Comparison of ENCODE assay signal across 1 cellular context in the genomic region with DNA sequence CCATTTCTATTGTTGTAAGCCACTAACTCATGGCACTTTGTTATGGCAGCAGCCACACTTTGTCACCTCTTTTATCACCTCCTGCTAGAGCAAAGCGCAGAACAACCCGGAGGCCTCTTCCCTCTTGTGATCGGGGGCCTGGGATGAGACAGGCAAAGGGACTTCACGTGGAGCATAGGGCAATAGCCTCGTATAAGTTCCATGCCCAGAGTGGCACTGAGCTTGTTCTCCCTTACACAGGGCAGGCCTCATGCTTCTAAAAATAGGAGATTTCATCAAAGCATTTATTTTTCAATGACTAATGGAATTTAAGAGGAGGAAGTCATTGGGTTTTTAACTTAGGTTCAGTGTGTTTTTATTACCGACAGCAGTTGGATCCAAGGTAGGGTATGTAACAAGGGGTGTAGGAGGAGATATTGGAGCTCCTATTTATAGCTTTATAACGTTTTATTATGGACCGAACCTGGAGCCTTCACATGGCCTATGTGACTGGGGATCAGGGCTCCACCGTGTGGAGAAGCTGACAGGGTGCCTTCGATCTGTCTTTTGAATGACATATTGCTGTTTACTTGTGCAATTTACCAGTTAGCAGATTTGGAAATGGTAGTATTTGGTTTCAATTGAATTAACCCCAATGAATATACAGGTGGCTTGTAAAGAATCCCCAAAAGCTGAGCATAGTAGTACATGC.
TF ChIP-seq lines count a peak whose summit lies in the region.

No MANE protein-coding gene starts in this region.

TF ChIP-seq in K562, 482 proteins besides CTCF, POLR2A, EP300 and RAD21 (continued from another document):
- TF ChIP-seq, protein P1, sequence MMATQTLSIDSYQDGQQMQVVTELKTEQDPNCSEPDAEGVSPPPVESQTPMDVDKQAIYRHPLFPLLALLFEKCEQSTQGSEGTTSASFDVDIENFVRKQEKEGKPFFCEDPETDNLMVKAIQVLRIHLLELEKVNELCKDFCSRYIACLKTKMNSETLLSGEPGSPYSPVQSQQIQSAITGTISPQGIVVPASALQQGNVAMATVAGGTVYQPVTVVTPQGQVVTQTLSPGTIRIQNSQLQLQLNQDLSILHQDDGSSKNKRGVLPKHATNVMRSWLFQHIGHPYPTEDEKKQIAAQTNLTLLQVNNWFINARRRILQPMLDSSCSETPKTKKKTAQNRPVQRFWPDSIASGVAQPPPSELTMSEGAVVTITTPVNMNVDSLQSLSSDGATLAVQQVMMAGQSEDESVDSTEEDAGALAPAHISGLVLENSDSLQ (IDR thresholded peaks at IDR 0.05) = peak; percentile 57
- TF ChIP-seq, protein P2, sequence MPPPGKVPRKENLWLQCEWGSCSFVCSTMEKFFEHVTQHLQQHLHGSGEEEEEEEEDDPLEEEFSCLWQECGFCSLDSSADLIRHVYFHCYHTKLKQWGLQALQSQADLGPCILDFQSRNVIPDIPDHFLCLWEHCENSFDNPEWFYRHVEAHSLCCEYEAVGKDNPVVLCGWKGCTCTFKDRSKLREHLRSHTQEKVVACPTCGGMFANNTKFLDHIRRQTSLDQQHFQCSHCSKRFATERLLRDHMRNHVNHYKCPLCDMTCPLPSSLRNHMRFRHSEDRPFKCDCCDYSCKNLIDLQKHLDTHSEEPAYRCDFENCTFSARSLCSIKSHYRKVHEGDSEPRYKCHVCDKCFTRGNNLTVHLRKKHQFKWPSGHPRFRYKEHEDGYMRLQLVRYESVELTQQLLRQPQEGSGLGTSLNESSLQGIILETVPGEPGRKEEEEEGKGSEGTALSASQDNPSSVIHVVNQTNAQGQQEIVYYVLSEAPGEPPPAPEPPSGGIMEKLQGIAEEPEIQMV (tag; conservative IDR thresholded peaks at IDR 0.05; ENCODE audit: low read depth) = no peak
- TF ChIP-seq, protein P3, sequence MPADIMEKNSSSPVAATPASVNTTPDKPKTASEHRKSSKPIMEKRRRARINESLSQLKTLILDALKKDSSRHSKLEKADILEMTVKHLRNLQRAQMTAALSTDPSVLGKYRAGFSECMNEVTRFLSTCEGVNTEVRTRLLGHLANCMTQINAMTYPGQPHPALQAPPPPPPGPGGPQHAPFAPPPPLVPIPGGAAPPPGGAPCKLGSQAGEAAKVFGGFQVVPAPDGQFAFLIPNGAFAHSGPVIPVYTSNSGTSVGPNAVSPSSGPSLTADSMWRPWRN (IDR thresholded peaks at IDR 0.05; ENCODE audit: low read depth) = no peak
- TF ChIP-seq TBP (optimal IDR thresholded peaks at IDR 0.05; ENCODE audit: low read depth, low read length) = no peak
- TF ChIP-seq RNF2 (IDR thresholded peaks at IDR 0.05) = no peak
- TF ChIP-seq ZNF695 (CRISPR knock-in tag; IDR thresholded peaks at IDR 0.05) = no peak
- TF ChIP-seq ZNF395 (CRISPR knock-in tag; IDR thresholded peaks at IDR 0.05) = no peak
- TF ChIP-seq ZEB2 (IDR thresholded peaks at IDR 0.05) = no peak
- TF ChIP-seq HNRNPK (IDR thresholded peaks at IDR 0.05; ENCODE audit: low read depth, low read length, poor library complexity, severe bottlenecking) = no peak
- TF ChIP-seq RBBP5 (IDR thresholded peaks at IDR 0.05; ENCODE audit: borderline replicate concordance, insufficient read depth, low read length, poor library complexity, severe bottlenecking) = no peak
- TF ChIP-seq, protein P4, sequence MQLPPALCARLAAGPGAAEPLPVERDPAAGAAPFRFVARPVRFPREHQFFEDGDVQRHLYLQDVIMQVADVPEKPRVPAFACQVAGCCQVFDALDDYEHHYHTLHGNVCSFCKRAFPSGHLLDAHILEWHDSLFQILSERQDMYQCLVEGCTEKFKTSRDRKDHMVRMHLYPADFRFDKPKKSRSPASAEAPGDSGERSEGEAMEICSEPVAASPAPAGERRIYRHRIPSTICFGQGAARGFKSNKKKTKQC (CRISPR knock-in tag; IDR thresholded peaks at IDR 0.05) = no peak
- TF ChIP-seq HDAC2 (IDR thresholded peaks at IDR 0.05) = no peak
- TF ChIP-seq, protein P5, sequence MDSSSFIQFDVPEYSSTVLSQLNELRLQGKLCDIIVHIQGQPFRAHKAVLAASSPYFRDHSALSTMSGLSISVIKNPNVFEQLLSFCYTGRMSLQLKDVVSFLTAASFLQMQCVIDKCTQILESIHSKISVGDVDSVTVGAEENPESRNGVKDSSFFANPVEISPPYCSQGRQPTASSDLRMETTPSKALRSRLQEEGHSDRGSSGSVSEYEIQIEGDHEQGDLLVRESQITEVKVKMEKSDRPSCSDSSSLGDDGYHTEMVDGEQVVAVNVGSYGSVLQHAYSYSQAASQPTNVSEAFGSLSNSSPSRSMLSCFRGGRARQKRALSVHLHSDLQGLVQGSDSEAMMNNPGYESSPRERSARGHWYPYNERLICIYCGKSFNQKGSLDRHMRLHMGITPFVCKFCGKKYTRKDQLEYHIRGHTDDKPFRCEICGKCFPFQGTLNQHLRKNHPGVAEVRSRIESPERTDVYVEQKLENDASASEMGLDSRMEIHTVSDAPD (CRISPR knock-in tag; IDR thresholded peaks at IDR 0.05) = no peak
- no peak for TF ChIP-seq ZNF584 (CRISPR knock-in tag; IDR thresholded peaks at IDR 0.05; ENCODE audit: low read depth)
- TF ChIP-seq, protein P6, sequence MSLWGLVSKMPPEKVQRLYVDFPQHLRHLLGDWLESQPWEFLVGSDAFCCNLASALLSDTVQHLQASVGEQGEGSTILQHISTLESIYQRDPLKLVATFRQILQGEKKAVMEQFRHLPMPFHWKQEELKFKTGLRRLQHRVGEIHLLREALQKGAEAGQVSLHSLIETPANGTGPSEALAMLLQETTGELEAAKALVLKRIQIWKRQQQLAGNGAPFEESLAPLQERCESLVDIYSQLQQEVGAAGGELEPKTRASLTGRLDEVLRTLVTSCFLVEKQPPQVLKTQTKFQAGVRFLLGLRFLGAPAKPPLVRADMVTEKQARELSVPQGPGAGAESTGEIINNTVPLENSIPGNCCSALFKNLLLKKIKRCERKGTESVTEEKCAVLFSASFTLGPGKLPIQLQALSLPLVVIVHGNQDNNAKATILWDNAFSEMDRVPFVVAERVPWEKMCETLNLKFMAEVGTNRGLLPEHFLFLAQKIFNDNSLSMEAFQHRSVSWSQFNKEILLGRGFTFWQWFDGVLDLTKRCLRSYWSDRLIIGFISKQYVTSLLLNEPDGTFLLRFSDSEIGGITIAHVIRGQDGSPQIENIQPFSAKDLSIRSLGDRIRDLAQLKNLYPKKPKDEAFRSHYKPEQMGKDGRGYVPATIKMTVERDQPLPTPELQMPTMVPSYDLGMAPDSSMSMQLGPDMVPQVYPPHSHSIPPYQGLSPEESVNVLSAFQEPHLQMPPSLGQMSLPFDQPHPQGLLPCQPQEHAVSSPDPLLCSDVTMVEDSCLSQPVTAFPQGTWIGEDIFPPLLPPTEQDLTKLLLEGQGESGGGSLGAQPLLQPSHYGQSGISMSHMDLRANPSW (CRISPR knock-in tag; IDR thresholded peaks at IDR 0.05) = no peak
- no peak for TF ChIP-seq ARID1B (IDR thresholded peaks at IDR 0.05)
- TF ChIP-seq YBX1 (IDR thresholded peaks at IDR 0.05) = no peak
- no peak for TF ChIP-seq FOXO4 (CRISPR knock-in tag; IDR thresholded peaks at IDR 0.05)
- no peak for TF ChIP-seq TAF9B (IDR thresholded peaks at IDR 0.05; ENCODE audit: partially characterized antibody)
- no peak for TF ChIP-seq EWSR1 (IDR thresholded peaks at IDR 0.05; ENCODE audit: borderline replicate concordance, low read depth, partially characterized antibody)
- 0 out of 2 replicates have a peak, but pooled peaks have one; percentile 36 for TF ChIP-seq L3MBTL2 (IDR thresholded peaks at IDR 0.05)
- no peak for TF ChIP-seq FOXP1 (CRISPR knock-in tag; IDR thresholded peaks at IDR 0.05)
- no peak for TF ChIP-seq SNIP1 (IDR thresholded peaks at IDR 0.05; ENCODE audit: low read depth)
- TF ChIP-seq ID3 (CRISPR knock-in tag; IDR thresholded peaks at IDR 0.05) = no peak
- TF ChIP-seq ID3 (tag; IDR thresholded peaks at IDR 0.05) = no peak
- peak; percentile 58 for TF ChIP-seq MEIS2 (IDR thresholded peaks at IDR 0.05; ENCODE audit: partially characterized antibody)
- no peak for TF ChIP-seq MED1 (CRISPR knock-in tag; IDR thresholded peaks at IDR 0.05; ENCODE audit: borderline replicate concordance)
- no peak for TF ChIP-seq MYNN (IDR thresholded peaks at IDR 0.05)
- no peak for TF ChIP-seq MYNN (CRISPR knock-in tag; IDR thresholded peaks at IDR 0.05)
TF ChIP-seq in K562: peak in this region for 4.
